Comparison of ENCODE assay signal across 8 cellular contexts in the genomic region with DNA sequence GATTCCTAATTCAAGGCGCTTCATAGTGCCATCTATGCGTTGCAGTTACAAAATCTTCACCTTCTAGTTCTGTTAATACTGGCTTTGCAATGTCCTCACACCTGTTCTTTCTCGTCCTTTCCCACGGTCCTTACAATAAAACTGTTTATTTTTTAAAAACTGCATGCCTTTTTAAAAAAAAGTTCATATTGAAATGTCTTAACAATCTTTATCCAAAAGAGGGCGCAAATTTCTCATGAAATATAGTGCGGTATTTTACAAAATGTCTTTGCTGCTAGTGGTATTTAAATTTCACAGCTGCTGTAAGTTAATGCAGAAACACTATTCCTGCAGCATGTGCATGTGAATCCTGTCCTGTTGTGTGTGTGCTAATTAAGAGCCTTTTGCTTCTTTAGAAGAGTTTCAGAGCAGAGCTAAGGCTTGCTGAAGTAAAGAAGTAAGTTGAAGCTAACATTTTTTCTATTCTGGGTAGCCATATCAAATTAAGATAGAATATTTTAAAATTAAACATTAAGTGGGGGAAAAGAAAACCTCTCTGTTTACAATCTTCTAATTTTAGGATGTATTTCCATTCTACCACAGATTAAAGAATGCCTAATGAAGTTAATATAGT. TPM values are rescaled to one million over a fixed set of nuclear protein-coding genes. Genes with fewer than 3 reads are reported as not detected.
DNase-seq lines count a peak whose midpoint lies in the region; ATAC-seq and TF ChIP-seq lines count a peak whose summit lies in the region.

No MANE protein-coding gene starts in this region.

- H3K4me2 ChIP-seq in neural progenitor cell, result no peak overlapping the region

- H3K27me3 Mint-ChIP-seq in brain, result peaks cover 13% of the 10 kb centered on the region
- H3K27me3 Mint-ChIP-seq in neural progenitor cell (ENCODE audit: insufficient read depth, low read depth), result peaks cover 2% of the 10 kb centered on the region

- no peaks in the 10 kb centered on the region for H3K27me3 ChIP-seq in neural progenitor cell

- TF ChIP-seq CTCF in GM12873 (IDR thresholded peaks at IDR 0.05; ENCODE audit: insufficient read depth, low read depth, low read length, missing control alignments) (peak; percentile 36), brain (conservative IDR thresholded peaks at IDR 0.05) (peak; percentile 71 to 72), neural progenitor cell (IDR thresholded peaks at IDR 0.05) (peak; percentile 50)

- no peak for ATAC-seq in HG03565 (IDR thresholded peaks at IDR 0.05; ENCODE audit: unreplicated experiment)
- no peak for ATAC-seq in GM18498 (IDR thresholded peaks at IDR 0.05; ENCODE audit: unreplicated experiment)
- ATAC-seq in GM21360 (IDR thresholded peaks at IDR 0.05; ENCODE audit: unreplicated experiment), result no peak

- H3K4me3 Mint-ChIP-seq in brain (peak overlapping the region in 1 of 5 experiments; percentile 28), neural progenitor cell (no peak overlapping the region)

- H3K9me3 Mint-ChIP-seq in brain (no peaks in the 10 kb centered on the region), neural progenitor cell (no peaks in the 10 kb centered on the region)

- H3K27ac Mint-ChIP-seq in brain (peak overlapping the region in 1 of 5 experiments; percentile 11), neural progenitor cell (no peak overlapping the region)

- no peaks in the 10 kb centered on the region for H3K9me3 ChIP-seq in neural progenitor cell (ENCODE audit: low read depth)

- DNase-seq in NCI-H1092 (lab: John Stamatoyannopoulos, UW), result peak; percentile 17
- no peak for DNase-seq in neural progenitor cell (ENCODE audit: low spot score)
- DNase-seq in NCI-H1048 (lab: John Stamatoyannopoulos, UW), result no peak

- no peak overlapping the region for H3K9ac ChIP-seq in neural progenitor cell

- peaks cover 31% of the 10 kb centered on the region for H3K4me1 Mint-ChIP-seq in brain
- H3K4me1 Mint-ChIP-seq in neural progenitor cell, result peaks cover 3% of the 10 kb centered on the region

- H3K36me3 Mint-ChIP-seq in brain (no peaks in the 10 kb centered on the region), neural progenitor cell (no peaks in the 10 kb centered on the region)

- H3F3A ChIP-seq in neural progenitor cell (ENCODE audit: low read depth), result no peaks in the 10 kb centered on the region

- H3K36me3 ChIP-seq in neural progenitor cell, result no peaks in the 10 kb centered on the region

- no peak overlapping the region for H2AFZ ChIP-seq in neural progenitor cell (replicated peaks)

- H3K27ac ChIP-seq in neural progenitor cell, result no peak overlapping the region

- H4K20me1 ChIP-seq in neural progenitor cell (ENCODE audit: low read depth), result no peaks in the 10 kb centered on the region

- no peak overlapping the region for H3K4me3 ChIP-seq in neural progenitor cell

- H3K79me2 ChIP-seq in neural progenitor cell (ENCODE audit: low read depth), result no peaks in the 10 kb centered on the region

- peaks cover 33% of the 10 kb centered on the region for H3K4me1 ChIP-seq in neural progenitor cell

RNA-seq across cellular contexts. Expression of gene CLDN10, which starts 15.8 kb away (rescaled TPM):
- 27.0 TPM for polyA plus RNA-seq in brain (ENCODE audit: insufficient read depth, low read depth, low replicate concordance)
- 22.8 and 25.5 TPM in 2 replicates for total RNA-seq in neural progenitor cell (ENCODE audit: low replicate concordance)
